15 cellular contexts compared by ENCODE assay signal in genomic region chr14:77623201-77623600, GRCh38.
"Had no signal": no experiment of that assay in that cellular context is flagged by ENCODE, and none has a peak within 500 bp of the region (broad histone marks: within the 10 kb centered on the region; RNA-seq: fewer than 3 reads in every experiment).

No MANE protein-coding gene starts in this region.

- H3K79me2 ChIP-seq: hepatocyte had no signal

- H3K27ac ChIP-seq: ascending aorta, esophagus squamous epithelium, hepatocyte, psoas muscle, sigmoid colon, spleen, WERI-Rb-1 had no signal

- H3K4me1 ChIP-seq: ascending aorta, psoas muscle, sigmoid colon had no signal

- H3K4me3 ChIP-seq: ascending aorta, esophagus squamous epithelium, hepatocyte, psoas muscle, sigmoid colon, spleen had no signal

- H3K36me3 Mint-ChIP-seq: activated naive CD4-positive, alpha-beta T cell treated with anti-CD3 and anti-CD28 coated beads, Interleukin-2, amount 50 U/mL, for 24 hours; stimulated activated naive B cell treated with anti-CD40 and anti-IgM and Interleukin-4, amounts not matched to agents 10 μg/mL and 1 μg/mL and 100 μg/mL, for 72 hours had no signal

- H3K27me3 ChIP-seq: ascending aorta, esophagus squamous epithelium, hepatocyte, sigmoid colon, spleen had no signal

- H3K27me3 Mint-ChIP-seq: activated naive CD4-positive, alpha-beta T cell treated with anti-CD3 and anti-CD28 coated beads, Interleukin-2, amount 50 U/mL, for 24 hours had no signal

- ATAC-seq: stimulated activated naive B cell treated with anti-CD40 and anti-IgM and Interleukin-4, amounts not matched to agents 10 μg/mL and 1 μg/mL and 100 μg/mL, for 72 hours had no signal

- H3K9me3 ChIP-seq: ascending aorta, esophagus squamous epithelium, psoas muscle, sigmoid colon had no signal

- H2AFZ ChIP-seq: hepatocyte had no signal

- DNase-seq: activated CD4-positive, alpha-beta T cell treated with anti-CD3 and anti-CD28 coated beads for 1 hour; activated CD4-positive, alpha-beta T cell treated with anti-CD3 and anti-CD28 coated beads, Interleukin-2, amount 50 U/mL, for 4 hours; activated gamma-delta T cell; effector CD8-positive, alpha-beta T cell; esophagus squamous epithelium; midbrain; psoas muscle; sigmoid colon; spleen; stimulated activated naive B cell treated with anti-CD40 and anti-IgM and Interleukin-4, amounts not matched to agents 10 μg/mL and 1 μg/mL and 100 μg/mL, for 72 hours; WERI-Rb-1 had no signal

- H3K36me3 ChIP-seq: ascending aorta, esophagus squamous epithelium, sigmoid colon, spleen, WERI-Rb-1 had no signal

- FAIRE-seq: endothelial cell of umbilical vein had no signal

- H3K4me3 Mint-ChIP-seq: activated naive CD4-positive, alpha-beta T cell treated with anti-CD3 and anti-CD28 coated beads, Interleukin-2, amount 50 U/mL, for 24 hours; stimulated activated naive B cell treated with anti-CD40 and anti-IgM and Interleukin-4, amounts not matched to agents 10 μg/mL and 1 μg/mL and 100 μg/mL, for 72 hours had no signal

- H3K4me2 ChIP-seq: hepatocyte had no signal

- H3K27ac Mint-ChIP-seq: activated naive CD4-positive, alpha-beta T cell treated with anti-CD3 and anti-CD28 coated beads, Interleukin-2, amount 50 U/mL, for 24 hours; stimulated activated naive B cell treated with anti-CD40 and anti-IgM and Interleukin-4, amounts not matched to agents 10 μg/mL and 1 μg/mL and 100 μg/mL, for 72 hours had no signal

- H3K9me3 Mint-ChIP-seq: activated naive CD4-positive, alpha-beta T cell treated with anti-CD3 and anti-CD28 coated beads, Interleukin-2, amount 50 U/mL, for 24 hours; stimulated activated naive B cell treated with anti-CD40 and anti-IgM and Interleukin-4, amounts not matched to agents 10 μg/mL and 1 μg/mL and 100 μg/mL, for 72 hours had no signal
